Comparison of ENCODE assay signal across 8 cellular contexts in the genomic region with DNA sequence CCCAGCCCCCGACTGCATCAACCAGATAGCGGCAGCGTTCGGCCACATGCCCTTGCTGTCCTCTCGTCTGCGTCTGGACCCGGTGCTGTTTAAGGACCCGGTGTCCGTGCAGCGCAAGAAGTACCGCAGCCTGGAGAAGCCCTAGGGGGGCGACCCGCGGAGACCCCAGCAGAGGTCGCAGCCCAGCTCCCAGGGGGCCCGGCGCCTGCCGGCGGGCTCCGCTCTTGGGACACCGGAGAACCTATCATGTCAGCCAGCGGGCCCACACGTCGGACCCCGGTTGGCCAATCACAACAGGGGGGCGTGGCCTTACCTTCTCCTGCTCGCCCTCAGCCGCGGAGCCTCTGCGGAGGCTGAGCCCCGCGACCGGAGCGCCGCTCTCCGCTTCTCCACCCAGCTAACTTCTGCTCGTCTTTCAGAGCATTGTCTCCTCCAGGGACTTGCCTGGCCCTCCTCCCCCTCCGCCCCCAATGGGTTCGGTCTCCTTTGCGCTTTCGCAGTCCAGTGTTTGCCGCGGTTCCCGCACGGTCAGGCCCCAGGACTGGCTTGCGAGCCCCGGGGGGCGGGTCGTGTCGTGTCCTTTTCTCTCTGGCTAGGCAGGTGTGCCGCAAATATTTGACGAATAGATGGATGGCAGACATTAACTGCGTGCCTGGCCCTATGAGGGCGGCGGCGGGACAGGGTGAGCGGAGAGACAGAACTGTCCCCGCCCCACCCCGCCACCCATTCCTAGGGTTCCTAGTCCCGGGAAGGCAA. TPM values are rescaled to one million over a fixed set of nuclear protein-coding genes. Genes with fewer than 3 reads are reported as not detected.
DNase-seq lines count a peak whose midpoint lies in the region; ATAC-seq and TF ChIP-seq lines count a peak whose summit lies in the region.

No MANE protein-coding gene starts in this region.

- peak overlapping the region; percentile 100 for H3K4me2 ChIP-seq in parathyroid adenoma (ENCODE audit: low read length)

- H3K27ac ChIP-seq in cardiac muscle cell: peak overlapping the region; percentile 89
- peak overlapping the region; percentile 80 for H3K27ac ChIP-seq in parathyroid adenoma
- H3K27ac ChIP-seq in tibial artery: peak overlapping the region; percentile 51 to 80

- H2AFZ ChIP-seq in parathyroid adenoma: peak overlapping the region; percentile 99

- no peak overlapping the region for H3K9ac ChIP-seq in parathyroid adenoma

- no peaks in the 10 kb centered on the region for H3K9me3 Mint-ChIP-seq in activated naive CD8-positive, alpha-beta T cell treated with anti-CD3 and anti-CD28 coated beads, Interleukin-2, amount 50 U/mL, for 24 hours

- H3K4me1 Mint-ChIP-seq in activated naive CD8-positive, alpha-beta T cell treated with anti-CD3 and anti-CD28 coated beads, Interleukin-2, amount 50 U/mL, for 24 hours: peaks cover 19% of the 10 kb centered on the region

- peaks cover 14% of the 10 kb centered on the region for H3K27me3 Mint-ChIP-seq in activated naive CD8-positive, alpha-beta T cell treated with anti-CD3 and anti-CD28 coated beads, Interleukin-2, amount 50 U/mL, for 24 hours

- H3K9me3 ChIP-seq in cardiac muscle cell (ENCODE audit: low read depth) (no peaks in the 10 kb centered on the region), parathyroid adenoma (ENCODE audit: control insufficient read depth, low read length) (no peaks in the 10 kb centered on the region), tibial artery (no peaks in the 10 kb centered on the region)

- H3K27me3 ChIP-seq in cardiac muscle cell (no peaks in the 10 kb centered on the region), parathyroid adenoma (ENCODE audit: control insufficient read depth, insufficient read depth, low read length) (no peaks in the 10 kb centered on the region), tibial artery (peaks cover 0 to 18% of the 10 kb centered on the region in 2 donors)

- DNase-seq in GM04504 (ENCODE audit: low read depth) (peak; percentile 71), NCI-H1105 treated with DMSO at 0.1 percent for 48 hours (lab: John Stamatoyannopoulos, UW) (peak; percentile 90), SW 1271 (lab: John Stamatoyannopoulos, UW) (peak; percentile 54 to 78), cardiac muscle cell (ENCODE audit: low read depth in 1 of 2, low spot score in 1 of 2) (peak; percentile 93 to 98), tibial artery (peak; percentile 95 to 97)
- DNase-seq in activated naive CD8-positive, alpha-beta T cell treated with anti-CD3 and anti-CD28 coated beads, Interleukin-2, amount 50 U/mL, for 24 hours: peak; percentile 92

- ATAC-seq in HG02623 (IDR thresholded peaks at IDR 0.05; ENCODE audit: unreplicated experiment): peak; percentile 82
- peak; percentile 82 for ATAC-seq in activated naive CD8-positive, alpha-beta T cell treated with anti-CD3 and anti-CD28 coated beads, Interleukin-2, amount 50 U/mL, for 24 hours

- H3K79me2 ChIP-seq in parathyroid adenoma: no peaks in the 10 kb centered on the region

- H3K27ac Mint-ChIP-seq in activated naive CD8-positive, alpha-beta T cell treated with anti-CD3 and anti-CD28 coated beads, Interleukin-2, amount 50 U/mL, for 24 hours: peak overlapping the region; percentile 75

- TF ChIP-seq CTCF in cardiac muscle cell (IDR thresholded peaks at IDR 0.05; ENCODE audit: low read depth, low read length): no peak
- no peak for TF ChIP-seq CTCF in parathyroid adenoma (IDR thresholded peaks at IDR 0.05)
- no peak for TF ChIP-seq CTCF in tibial artery (IDR thresholded peaks at IDR 0.05)

- H3K4me1 ChIP-seq in cardiac muscle cell (ENCODE audit: low read depth) (peaks cover 29% of the 10 kb centered on the region), parathyroid adenoma (peaks cover 4% of the 10 kb centered on the region), tibial artery (peaks cover 0 to 15% (median 10%) of the 10 kb centered on the region in 4 donors)

- H3K36me3 ChIP-seq in cardiac muscle cell: no peaks in the 10 kb centered on the region
- no peaks in the 10 kb centered on the region for H3K36me3 ChIP-seq in parathyroid adenoma (ENCODE audit: control insufficient read depth, insufficient read depth, low read length)
- no peaks in the 10 kb centered on the region for H3K36me3 ChIP-seq in tibial artery

- no peaks in the 10 kb centered on the region for H3K36me3 Mint-ChIP-seq in activated naive CD8-positive, alpha-beta T cell treated with anti-CD3 and anti-CD28 coated beads, Interleukin-2, amount 50 U/mL, for 24 hours (ENCODE audit: low read depth)

- H3K4me3 Mint-ChIP-seq in activated naive CD8-positive, alpha-beta T cell treated with anti-CD3 and anti-CD28 coated beads, Interleukin-2, amount 50 U/mL, for 24 hours: peak overlapping the region; percentile 87

- intact Hi-C loops in tibial artery (cut with DNase I; ENCODE audit: low total_unique reads): loop anchor here (5.0 kb wide), 1 partner anchor 107 kb away; no protein-coding TSS in a partner anchor

- H3K4me3 ChIP-seq in cardiac muscle cell (peak overlapping the region; percentile 73), parathyroid adenoma (ENCODE audit: low read depth, low read length) (peak overlapping the region; percentile 91), tibial artery (peak overlapping the region; percentile 70 to 81)

RNA-seq across cellular contexts. Expression of a gene that starts 10.5 kb away (rescaled TPM):
- 1.3 and 1.5 TPM in 2 replicates for total RNA-seq in cardiac muscle cell
- polyA plus RNA-seq in cardiac muscle cell: 0.16 and 1.8 TPM in 2 replicates

RNA-seq across cellular contexts. Expression of a gene that starts 13.8 kb away (rescaled TPM):
- total RNA-seq in cardiac muscle cell: 7.0 and 10.1 TPM in 2 replicates
- 8.6 and 10.0 TPM in 2 replicates for polyA plus RNA-seq in cardiac muscle cell

RNA-seq across cellular contexts. Expression of a gene that starts 32.0 kb away (rescaled TPM):
- total RNA-seq in cardiac muscle cell: 29.4 and 39.6 TPM in 2 replicates
- polyA plus RNA-seq in cardiac muscle cell: 25.8 and 32.8 TPM in 2 replicates

RNA-seq across cellular contexts. Expression of a gene that starts 37.5 kb away (rescaled TPM):
- total RNA-seq in cardiac muscle cell: 8.3 and 10.9 TPM in 2 replicates
- polyA plus RNA-seq in cardiac muscle cell: 11.1 and 11.2 TPM in 2 replicates

Comparison
In these comparisons a context has a peak if more than half of its experiments do, and no peak if none do; other contexts are left out.
1. Peak in every context shown above with its lines: DNase-seq, ATAC-seq, H3K4me3 ChIP-seq and H3K27ac ChIP-seq.